8 cellular contexts compared by ENCODE assay signal in the genomic region with DNA sequence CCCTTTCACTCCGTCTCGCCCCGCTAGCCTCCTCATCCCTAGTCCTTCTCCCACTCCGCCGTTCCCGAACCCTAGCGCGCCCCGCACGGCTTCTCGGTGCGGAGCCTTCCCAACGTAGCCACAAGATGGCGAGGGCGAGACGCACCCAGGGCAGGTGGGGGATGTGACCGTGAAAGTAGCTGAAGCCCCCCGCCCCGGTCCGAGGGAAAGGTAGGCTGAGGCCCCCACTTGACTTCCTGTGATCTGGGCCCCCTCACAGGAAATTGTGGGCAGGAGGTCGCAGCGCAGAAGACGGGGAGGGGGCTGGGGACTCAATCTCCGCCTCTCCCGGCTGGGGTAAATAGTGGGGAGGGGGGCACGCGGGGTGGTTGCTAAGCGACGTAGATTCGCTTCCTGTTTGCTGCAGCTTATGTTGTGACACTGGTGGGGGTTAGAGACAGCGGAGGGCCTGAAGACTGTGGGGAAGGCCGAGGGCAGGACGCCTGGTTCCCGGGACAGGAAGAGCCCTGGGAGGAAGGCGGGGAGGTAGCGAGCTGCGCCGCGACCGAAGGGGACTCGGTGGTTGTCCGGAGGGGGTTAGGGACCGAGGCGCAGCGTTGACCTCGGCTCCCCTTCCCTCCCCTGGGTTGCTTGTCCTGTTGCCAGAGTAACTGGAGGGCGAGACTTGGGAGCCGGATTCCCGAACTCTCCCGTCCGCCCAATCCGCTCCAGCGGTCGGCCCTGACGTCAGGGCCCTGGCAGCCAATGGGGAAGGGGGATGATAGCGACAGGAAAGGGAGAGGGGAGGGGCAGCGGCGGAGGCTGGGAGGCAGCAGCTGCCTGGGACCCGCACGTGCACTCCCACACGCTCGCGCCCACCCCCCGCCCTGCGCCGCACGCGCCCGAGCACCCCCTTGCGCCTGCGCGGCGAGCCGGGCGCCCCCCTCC. TPM values are rescaled to one million over a fixed set of nuclear protein-coding genes. Genes with fewer than 3 reads are reported as not detected.
DNase-seq lines count a peak whose midpoint lies in the region; ATAC-seq and TF ChIP-seq lines count a peak whose summit lies in the region.

No MANE protein-coding gene starts in this region.

- peaks cover 5% of the 10 kb centered on the region for H3K36me3 Mint-ChIP-seq in T-helper 1 cell treated with Interleukin-12 subunit alpha and Interleukin-12 subunit beta and Interleukin-4 antibody, amounts not matched to agents 30 μg/mL and 1 μg/mL, for 36 hours (ENCODE audit: low read depth)

- H3K27ac Mint-ChIP-seq in T-helper 1 cell treated with Interleukin-12 subunit alpha and Interleukin-12 subunit beta and Interleukin-4 antibody, amounts not matched to agents 30 μg/mL and 1 μg/mL, for 36 hours, result peak overlapping the region; percentile 95

- no peaks in the 10 kb centered on the region for H3K9me3 ChIP-seq in upper lobe of left lung

- peaks cover 46% of the 10 kb centered on the region for H3K4me1 Mint-ChIP-seq in T-helper 1 cell treated with Interleukin-12 subunit alpha and Interleukin-12 subunit beta and Interleukin-4 antibody, amounts not matched to agents 30 μg/mL and 1 μg/mL, for 36 hours (ENCODE audit: low read depth)

- peaks cover 28% of the 10 kb centered on the region for H3K27me3 Mint-ChIP-seq in T-helper 1 cell treated with Interleukin-12 subunit alpha and Interleukin-12 subunit beta and Interleukin-4 antibody, amounts not matched to agents 30 μg/mL and 1 μg/mL, for 36 hours (ENCODE audit: low read depth)

- peak; percentile 97 for DNase-seq in GM12865 (ENCODE audit: low read depth)
- DNase-seq in NCI-H1694 treated with DMSO at 0.1 percent for 48 hours (lab: John Stamatoyannopoulos, UW), result peak; percentile 94
- DNase-seq in amniotic stem cell (lab: John Stamatoyannopoulos, UW), result peak; percentile 96
- DNase-seq in left cardiac atrium, result peak; percentile 98
- DNase-seq in posterior cingulate gyrus, result peak; percentile 95 to 99 (median 97)
- DNase-seq in upper lobe of left lung, result peak; percentile 97 to 98

- intact Hi-C loops in left cardiac atrium (cut with DNase I) (no loop called here), posterior cingulate gyrus (cut with DNase I) (loop anchor here (1.0 to 5.0 kb wide), 3 partner anchors 9 to 93 kb away; no protein-coding TSS in a partner anchor)

- H3K9me3 Mint-ChIP-seq in T-helper 1 cell treated with Interleukin-12 subunit alpha and Interleukin-12 subunit beta and Interleukin-4 antibody, amounts not matched to agents 30 μg/mL and 1 μg/mL, for 36 hours, result no peaks in the 10 kb centered on the region

- ATAC-seq in HG02870 (IDR thresholded peaks at IDR 0.05; ENCODE audit: unreplicated experiment) (peak; percentile 39), left cardiac atrium (peak; percentile 77 to 82), upper lobe of left lung (ENCODE audit: low FRiP score in 2 of 2) (peak; percentile 83 to 86)

- H3K27ac ChIP-seq in upper lobe of left lung, result peak overlapping the region; percentile 93 to 100 (median 99)

- WGBS in upper lobe of left lung, 2 donors, result 1 to 2% methylated on average over 42 to 44 of the region's 75 CpGs

- H3K4me3 Mint-ChIP-seq in T-helper 1 cell treated with Interleukin-12 subunit alpha and Interleukin-12 subunit beta and Interleukin-4 antibody, amounts not matched to agents 30 μg/mL and 1 μg/mL, for 36 hours, result peak overlapping the region; percentile 97

- peak overlapping the region; percentile 96 for H3K4me3 ChIP-seq in GM12865 (ENCODE audit: low read depth, low read length)
- H3K4me3 ChIP-seq in upper lobe of left lung, result peak overlapping the region; percentile 48 to 86 (median 62)

- peaks cover 33 to 50% (median 45%) of the 10 kb centered on the region in 4 donors for H3K4me1 ChIP-seq in upper lobe of left lung

- H3K27me3 ChIP-seq in upper lobe of left lung, result no peaks in the 10 kb centered on the region

- TF ChIP-seq POLR2A in upper lobe of left lung (IDR thresholded peaks at IDR 0.05), result peak in 3 of 4 donors; percentile 59 to 82 (median 81)

- H3K36me3 ChIP-seq in upper lobe of left lung, result peaks cover 0 to 3% (median 0%) of the 10 kb centered on the region in 4 donors

- peak; percentile 82 for TF ChIP-seq CTCF in GM12865 (IDR thresholded peaks at IDR 0.05; ENCODE audit: insufficient read depth, low read depth, low read length, missing control alignments)
- peak; percentile 61 to 92 (median 85) for TF ChIP-seq CTCF in upper lobe of left lung (IDR thresholded peaks at IDR 0.05)

- peak in 2 of 4 donors; percentile 36 to 78 for TF ChIP-seq EP300 in upper lobe of left lung (IDR thresholded peaks at IDR 0.05)

RNA-seq across cellular contexts. Expression of a gene that starts 1.1 kb away (rescaled TPM):
- total RNA-seq in left cardiac atrium (10 to 100 TPM; 24.2 to 31.7 TPM), upper lobe of left lung (10 to 100 TPM; 17.5 to 68.0 (median 42.2) TPM)

RNA-seq across cellular contexts. Expression of a gene that starts 19.7 kb away (rescaled TPM):
- total RNA-seq in left cardiac atrium (10 to 100 TPM; 32.5 to 33.6 TPM), upper lobe of left lung (10 to 100 TPM in 2 of 6 donors, 1 to 10 TPM in 3, not detected in 1; 1.6 to 16.1 (median 9.3) TPM)

RNA-seq across cellular contexts. Expression of a gene that starts 22.2 kb away (rescaled TPM):
- total RNA-seq in left cardiac atrium (10 to 100 TPM; 66.9 to 83.1 TPM), upper lobe of left lung (100 to 1,000 TPM in 2 of 6 donors, 10 to 100 TPM in 4; 50.0 to 111 (median 75.5) TPM)

RNA-seq across cellular contexts. Expression of a gene that starts 22.6 kb away (rescaled TPM):
- 10 to 100 TPM; 15.6 to 17.1 TPM for total RNA-seq in left cardiac atrium
- 10 to 100 TPM in 2 of 6 donors, 1 to 10 TPM in 4; 5.2 to 12.4 (median 7.3) TPM for total RNA-seq in upper lobe of left lung

RNA-seq across cellular contexts. Expression of a gene that starts 53.4 kb away (rescaled TPM):
- total RNA-seq in left cardiac atrium (10 to 100 TPM; 24.9 to 32.9 TPM), upper lobe of left lung (100 to 1,000 TPM in 2 of 6 donors, 10 to 100 TPM in 4; 68.1 to 183 (median 91.3) TPM)

Comparison
In these comparisons a context has a peak if more than half of its experiments do, and no peak if none do; other contexts are left out.
1. Peak in every context shown above with its lines: DNase-seq, ATAC-seq, H3K4me3 ChIP-seq and H3K27ac ChIP-seq.